ENCODE assay signal across 8 cellular contexts in the genomic region with DNA sequence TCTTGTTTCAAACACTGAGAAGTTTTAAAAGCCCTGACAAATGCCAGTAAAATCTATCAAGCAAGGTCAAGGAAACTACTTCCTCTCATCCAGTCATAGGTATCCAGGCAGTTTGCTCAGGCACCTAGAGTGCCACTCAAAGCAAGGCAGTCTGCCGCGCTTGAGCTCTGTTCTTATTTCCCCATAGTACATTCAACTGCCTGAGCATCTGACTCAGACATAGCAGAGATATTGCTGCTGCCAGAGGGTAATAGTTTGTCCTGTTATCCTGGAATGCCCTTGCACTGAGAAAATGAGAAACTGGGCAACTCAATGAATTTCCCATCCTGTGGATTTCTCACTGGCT. TPM values are rescaled to one million over a fixed set of nuclear protein-coding genes. Genes with fewer than 3 reads are reported as not detected.
DNase-seq lines count a peak whose midpoint lies in the region; ATAC-seq and TF ChIP-seq lines count a peak whose summit lies in the region.

No MANE protein-coding gene starts in this region.

- peak; percentile 38 for ATAC-seq in HG02885 (IDR thresholded peaks at IDR 0.05; ENCODE audit: poor library complexity, unreplicated experiment)
- peak; percentile 39 to 56 (median 45) for ATAC-seq in right lobe of liver
- ATAC-seq in GM18870 (IDR thresholded peaks at IDR 0.05; ENCODE audit: unreplicated experiment) = no peak

- WGBS in adrenal gland, 4 donors = 0 to 24% (median 16%) methylated on average over 1 to 2 of the region's 2 CpGs
- WGBS in right lobe of liver (ENCODE audit: insufficient coverage, low coverage, low lambda C conversion rate, missing lambda C conversion rate) = 36% methylated on average over 2 of the region's 2 CpGs
- 67% methylated on average over 2 of the region's 2 CpGs for WGBS in esophagus muscularis mucosa
- 71% methylated on average over 2 of the region's 2 CpGs; no CpG with 5 or more reads in 1 of the 2 donors for WGBS in esophagus squamous epithelium, 2 donors

- H3K4me3 ChIP-seq in BE2C (ENCODE audit: low read depth, low read length) = no peak overlapping the region
- H3K4me3 ChIP-seq in adrenal gland = no peak overlapping the region
- no peak overlapping the region for H3K4me3 ChIP-seq in right lobe of liver
- H3K4me3 ChIP-seq in esophagus muscularis mucosa = no peak overlapping the region
- H3K4me3 ChIP-seq in esophagus squamous epithelium = no peak overlapping the region

- TF ChIP-seq POLR2A in adrenal gland (IDR thresholded peaks at IDR 0.05) = no peak
- TF ChIP-seq POLR2A in right lobe of liver (IDR thresholded peaks at IDR 0.05) = no peak
- TF ChIP-seq POLR2A in esophagus muscularis mucosa (IDR thresholded peaks at IDR 0.05; ENCODE audit: low read depth) = no peak
- no peak for TF ChIP-seq POLR2A in esophagus squamous epithelium (IDR thresholded peaks at IDR 0.05)

- H3K9me3 ChIP-seq in BE2C (no peaks in the 10 kb centered on the region), adrenal gland (replicated peaks in 1 of 3) (no peaks in the 10 kb centered on the region), right lobe of liver (no peaks in the 10 kb centered on the region), esophagus muscularis mucosa (no peaks in the 10 kb centered on the region), esophagus squamous epithelium (no peaks in the 10 kb centered on the region)

- H3K27me3 ChIP-seq in BE2C = no peaks in the 10 kb centered on the region
- H3K27me3 ChIP-seq in adrenal gland = no peaks in the 10 kb centered on the region
- no peaks in the 10 kb centered on the region for H3K27me3 ChIP-seq in right lobe of liver
- H3K27me3 ChIP-seq in esophagus muscularis mucosa = no peaks in the 10 kb centered on the region
- H3K27me3 ChIP-seq in esophagus squamous epithelium = peaks cover 0 to 15% (median 0%) of the 10 kb centered on the region in 4 donors

- no peak for TF ChIP-seq EP300 in esophagus muscularis mucosa (IDR thresholded peaks at IDR 0.05)

- H3K27ac ChIP-seq in adrenal gland (no peak overlapping the region), right lobe of liver (no peak overlapping the region), esophagus muscularis mucosa (replicated peaks in 1 of 4) (no peak overlapping the region), esophagus squamous epithelium (no peak overlapping the region)

- TF ChIP-seq CTCF in BE2C (IDR thresholded peaks at IDR 0.05; ENCODE audit: low read depth, low read length) (no peak), adrenal gland (IDR thresholded peaks at IDR 0.05) (no peak), right lobe of liver (IDR thresholded peaks at IDR 0.05) (no peak), esophagus muscularis mucosa (IDR thresholded peaks at IDR 0.05) (no peak), esophagus squamous epithelium (IDR thresholded peaks at IDR 0.05) (no peak)

- H3K36me3 ChIP-seq in BE2C (no peaks in the 10 kb centered on the region), adrenal gland (replicated peaks in 1 of 2) (no peaks in the 10 kb centered on the region), right lobe of liver (no peaks in the 10 kb centered on the region), esophagus muscularis mucosa (no peaks in the 10 kb centered on the region), esophagus squamous epithelium (no peaks in the 10 kb centered on the region)

- H3K4me1 ChIP-seq in BE2C (peaks cover 26% of the 10 kb centered on the region), adrenal gland (replicated peaks in 1 of 2) (peaks cover 5 to 7% of the 10 kb centered on the region in 2 donors), right lobe of liver (no peaks in the 10 kb centered on the region), esophagus muscularis mucosa (no peaks in the 10 kb centered on the region), esophagus squamous epithelium (no peaks in the 10 kb centered on the region)

- DNase-seq in BE2C (peak; percentile 50), adrenal gland (peak; percentile 27 to 84 (median 80)), right lobe of liver (no peak), esophagus muscularis mucosa (ENCODE audit: extremely low spot score) (no peak), esophagus squamous epithelium (lab: John Stamatoyannopoulos, UW) (no peak), NCI-H526 (lab: John Stamatoyannopoulos, UW) (no peak)

- intact Hi-C loops in adrenal gland (cut with DNase I) (no loop called here), right lobe of liver (cut with DNase I) (no loop called here), esophagus muscularis mucosa (cut with DNase I) (no loop called here), esophagus squamous epithelium (cut with DNase I) (no loop called here)

RNA-seq across cellular contexts. Expression of gene ATP8A1, which starts 16.2 kb away (rescaled TPM):
- polyA plus RNA-seq in BE2C (2012; ENCODE audit: insufficient read depth, insufficient read length, low read depth) = 15.0 TPM
- 10 to 100 TPM; 15.5 to 58.3 (median 32.8) TPM for total RNA-seq in adrenal gland
- 10 to 100 TPM; 14.4 to 24.9 (median 15.6) TPM for polyA plus RNA-seq in adrenal gland
- 1 to 10 TPM; 1.0 to 3.4 (median 1.9) TPM for total RNA-seq in right lobe of liver
- total RNA-seq in esophagus muscularis mucosa = 10 to 100 TPM in 1 of 4 donors, 1 to 10 TPM in 3; 6.2 to 10.8 (median 7.1) TPM
- total RNA-seq in esophagus squamous epithelium = 10 to 100 TPM in 1 of 4 donors, 1 to 10 TPM in 3; 1.9 to 11.8 (median 3.3) TPM

Comparison
In these comparisons a context has a peak if more than half of its experiments do, and no peak if none do; other contexts are left out.
1. DNase-seq: peak in BE2C (single experiment) and adrenal gland (7 of 7); none in right lobe of liver (0 of 3), esophagus muscularis mucosa (single experiment), esophagus squamous epithelium (single experiment) and NCI-H526 (0 of 2).